11 cellular contexts compared by ENCODE assay signal in genomic region chr4:158020734-158021346, GRCh38.
DNase-seq lines count a peak whose midpoint lies in the region; ATAC-seq, FAIRE-seq and TF ChIP-seq lines count a peak whose summit lies in the region.
"Had no signal": no experiment of that assay in that cellular context is flagged by ENCODE, and none has a peak within 500 bp of the region (broad histone marks: within the 10 kb centered on the region; RNA-seq: fewer than 3 reads in every experiment).

No MANE protein-coding gene starts in this region.

- in situ Hi-C loops in Caki2 (cut with HindIII; ENCODE audit: low pct_unique_long_range_greater_than_20kb, low sequenced_read_pairs) = loop anchor here (25.0 kb wide), 1 partner anchor 141 kb away; the partner anchor contains the start of gene GASK1B

- ATAC-seq in pancreas = peak in 3 of 4 donors; percentile 51 to 71 (median 58)
- ATAC-seq in activated CD8-positive, alpha-beta T cell treated with anti-CD3 and anti-CD28 coated beads, Interleukin-2, amount 10 ng/mL, durations not matched to agents 7 days and 5 days = no peak

- no peaks in the 10 kb centered on the region for H3K4me1 Mint-ChIP-seq in activated CD8-positive, alpha-beta T cell treated with anti-CD3 and anti-CD28 coated beads, Interleukin-2, amount 10 ng/mL, durations not matched to agents 7 days and 5 days (ENCODE audit: low read depth)
- H3K4me1 Mint-ChIP-seq: activated naive CD8-positive, alpha-beta T cell treated with anti-CD3 and anti-CD28 coated beads, Interleukin-2, amount 10 ng/mL, durations not matched to agents 7 days and 5 days had no signal

- H3K36me3 ChIP-seq in esophagus squamous epithelium = no peaks in the 10 kb centered on the region
- H3K36me3 ChIP-seq in pancreas = no peaks in the 10 kb centered on the region

- no peaks in the 10 kb centered on the region for H3K9me3 Mint-ChIP-seq in activated CD8-positive, alpha-beta T cell treated with anti-CD3 and anti-CD28 coated beads, Interleukin-2, amount 10 ng/mL, durations not matched to agents 7 days and 5 days (ENCODE audit: insufficient read depth)
- H3K9me3 Mint-ChIP-seq: activated naive CD8-positive, alpha-beta T cell treated with anti-CD3 and anti-CD28 coated beads, Interleukin-2, amount 10 ng/mL, durations not matched to agents 7 days and 5 days had no signal

- TF ChIP-seq CTCF in esophagus squamous epithelium (IDR thresholded peaks at IDR 0.05) = no peak
- no peak for TF ChIP-seq CTCF in pancreas (IDR thresholded peaks at IDR 0.05)

- no peaks in the 10 kb centered on the region for H3K36me3 Mint-ChIP-seq in activated CD8-positive, alpha-beta T cell treated with anti-CD3 and anti-CD28 coated beads, Interleukin-2, amount 10 ng/mL, durations not matched to agents 7 days and 5 days (ENCODE audit: low read depth)
- H3K36me3 Mint-ChIP-seq: activated naive CD8-positive, alpha-beta T cell treated with anti-CD3 and anti-CD28 coated beads, Interleukin-2, amount 10 ng/mL, durations not matched to agents 7 days and 5 days had no signal

- WGBS in esophagus squamous epithelium, 2 donors = 27 to 29% methylated on average over 5 of the region's 5 CpGs
- 48 to 56% methylated on average over 5 of the region's 5 CpGs for WGBS in pancreas, 2 donors

- CTCF ChIA-PET in activated CD8-positive, alpha-beta T cell treated with anti-CD3 and anti-CD28 coated beads, Interleukin-2, amount 10 ng/mL, durations not matched to agents 7 days and 5 days (lab: Charles Lee) = no interaction called here

- H3K4me3 ChIP-seq in esophagus squamous epithelium (no peak overlapping the region), pancreas (no peak overlapping the region)

- no peak overlapping the region for H3K27ac Mint-ChIP-seq in activated CD8-positive, alpha-beta T cell treated with anti-CD3 and anti-CD28 coated beads, Interleukin-2, amount 10 ng/mL, durations not matched to agents 7 days and 5 days
- H3K27ac Mint-ChIP-seq: activated naive CD8-positive, alpha-beta T cell treated with anti-CD3 and anti-CD28 coated beads, Interleukin-2, amount 10 ng/mL, durations not matched to agents 7 days and 5 days had no signal

- H3K27me3 Mint-ChIP-seq in activated CD8-positive, alpha-beta T cell treated with anti-CD3 and anti-CD28 coated beads, Interleukin-2, amount 10 ng/mL, durations not matched to agents 7 days and 5 days (ENCODE audit: low read depth) = no peaks in the 10 kb centered on the region
- H3K27me3 Mint-ChIP-seq: activated naive CD8-positive, alpha-beta T cell treated with anti-CD3 and anti-CD28 coated beads, Interleukin-2, amount 10 ng/mL, durations not matched to agents 7 days and 5 days had no signal

- no peaks in the 10 kb centered on the region for H3K9me3 ChIP-seq in esophagus squamous epithelium
- no peaks in the 10 kb centered on the region for H3K9me3 ChIP-seq in pancreas

- H3K27ac ChIP-seq in esophagus squamous epithelium (peak overlapping the region in 3 of 4 donors; percentile 30 to 55 (median 31)), pancreas (peak overlapping the region in 2 of 4 donors; percentile 45 to 67)

- intact Hi-C loops in esophagus squamous epithelium (cut with DNase I) (no loop called here), pancreas (cut with DNase I) (no loop called here)

- DNase-seq in Caki2 (ENCODE audit: low read depth) (peak; percentile 73), RCC 7860 (ENCODE audit: low spot score) (peak; percentile 79), esophagus squamous epithelium (lab: John Stamatoyannopoulos, UW) (no peak), pancreas (no peak), NCI-H2081 treated with DMSO at 0.1 percent for 48 hours (lab: John Stamatoyannopoulos, UW) (no peak), NCI-H1105 (lab: John Stamatoyannopoulos, UW) (no peak), NCI-H146 treated with DMSO at 0.1 percent for 48 hours (lab: John Stamatoyannopoulos, UW; ENCODE audit: unreplicated experiment) (no peak)
- DNase-seq in activated CD8-positive, alpha-beta T cell treated with anti-CD3 and anti-CD28 coated beads, Interleukin-2, amount 10 ng/mL, durations not matched to agents 7 days and 5 days = no peak
- DNase-seq: activated CD4-positive, CD25-positive, alpha-beta regulatory T cell; activated naive CD8-positive, alpha-beta T cell treated with anti-CD3 and anti-CD28 coated beads, Interleukin-2, amount 10 ng/mL, durations not matched to agents 7 days and 5 days; NCI-H510A treated with DMSO at 0.1 percent for 48 hours had no signal

- POLR2A ChIA-PET in activated CD8-positive, alpha-beta T cell treated with anti-CD3 and anti-CD28 coated beads, Interleukin-2, amount 10 ng/mL, durations not matched to agents 7 days and 5 days (lab: Charles Lee) = no interaction called here

- FAIRE-seq in RCC 7860 (lab: Jason Lieb, UNC) = peak; percentile 83
- no peak for FAIRE-seq in pancreas (lab: Jason Lieb, UNC)

- H3K4me3 Mint-ChIP-seq in activated CD8-positive, alpha-beta T cell treated with anti-CD3 and anti-CD28 coated beads, Interleukin-2, amount 10 ng/mL, durations not matched to agents 7 days and 5 days = no peak overlapping the region
- H3K4me3 Mint-ChIP-seq: activated naive CD8-positive, alpha-beta T cell treated with anti-CD3 and anti-CD28 coated beads, Interleukin-2, amount 10 ng/mL, durations not matched to agents 7 days and 5 days had no signal

- H3K4me1 ChIP-seq in esophagus squamous epithelium (peaks cover 0 to 15% (median 11%) of the 10 kb centered on the region in 3 donors), pancreas (peaks cover 0 to 12% (median 0%) of the 10 kb centered on the region in 3 donors)

- H3K27me3 ChIP-seq in esophagus squamous epithelium (no peaks in the 10 kb centered on the region), pancreas (no peaks in the 10 kb centered on the region)

- no peak for TF ChIP-seq POLR2A in esophagus squamous epithelium (IDR thresholded peaks at IDR 0.05)

Comparison
In these comparisons a context has a peak if more than half of its experiments do, and no peak if none do; other contexts are left out.
1. DNase-seq: peak in Caki2 (single experiment) and RCC 7860 (single experiment); none in esophagus squamous epithelium (single experiment), pancreas (0 of 6), NCI-H2081 treated with DMSO at 0.1 percent for 48 hours (single experiment), NCI-H1105 (single experiment), activated CD8-positive, alpha-beta T cell treated with anti-CD3 and anti-CD28 coated beads, Interleukin-2, amount 10 ng/mL, durations not matched to agents 7 days and 5 days (single experiment) and NCI-H146 treated with DMSO at 0.1 percent for 48 hours (single experiment).